In genomic region chr2:190097115-190097514, GRCh38 we compare ENCODE assay signal across 9 cellular contexts. TPM values are rescaled to one million over a fixed set of nuclear protein-coding genes. Genes with fewer than 3 reads are reported as not detected.
"Had no signal": no experiment of that assay in that cellular context is flagged by ENCODE, and none has a peak within 500 bp of the region (broad histone marks: within the 10 kb centered on the region; RNA-seq: fewer than 3 reads in every experiment).

No MANE protein-coding gene starts in this region.

- FAIRE-seq: G401.6, GM12878, GM12891, GM12892, GM18507, GM19239 had no signal

- DNase-seq: GDM1, GF-D8 had no signal

- H3K4me3 ChIP-seq: GM12878 had no signal

- ATAC-seq: GM12878 had no signal

RNA-seq across cellular contexts. Expression of gene MSTN, which starts 34.6 kb away (rescaled TPM):
- total RNA-seq: G401, GM12878 had no signal
